1 cellular context compared by ENCODE assay signal in genomic region chr7:44748042-44748947, GRCh38.
TF ChIP-seq lines count a peak whose summit lies in the region.

ZMIZ2 (plus strand) TSS chr7:44748847; CDS start chr7:44756250, 7,403 bp downstream.

TF ChIP-seq in SK-N-SH, 30 proteins besides CTCF, POLR2A, EP300 and RAD21 (continued from another document):
- peak; percentile 42; the same call in 1 of the 2 replicates for TF ChIP-seq TAF1 (IDR thresholded peaks at IDR 0.05; ENCODE audit: borderline replicate concordance, low read depth, low read length)
- TF ChIP-seq SIN3A (IDR thresholded peaks at IDR 0.05; ENCODE audit: borderline replicate concordance, low read depth, low read length): peak; percentile 23; the same call in 1 of the 2 replicates
- TF ChIP-seq TCF12 (IDR thresholded peaks at IDR 0.05): no peak
- no peak for TF ChIP-seq EZH2phosphoT487 (IDR thresholded peaks at IDR 0.05; ENCODE audit: borderline replicate concordance, low read depth)
